ENCODE assay signal across 31 cellular contexts in genomic region chr3:145620002-145620401, GRCh38.
"Had no signal": no experiment of that assay in that cellular context is flagged by ENCODE, and none has a peak within 500 bp of the region (broad histone marks: within the 10 kb centered on the region; RNA-seq: fewer than 3 reads in every experiment).

No MANE protein-coding gene starts in this region.

- H3K9me3 ChIP-seq: adrenal gland, body of pancreas, breast epithelium had no signal

- H3K27ac ChIP-seq: adrenal gland, body of pancreas, breast epithelium, PC-9, RWPE1, VCaP had no signal

- H3K4me1 ChIP-seq: adrenal gland, body of pancreas, breast epithelium had no signal

- DNase-seq: activated B cell treated with CpG ODN at 0.5 μM for 24 hours; activated CD4-positive, alpha-beta memory T cell treated with anti-CD3 and anti-CD28 coated beads for 36 hours; activated CD4-positive, alpha-beta T cell treated with anti-CD3 and anti-CD28 coated beads for 4 hours; activated CD4-positive, alpha-beta T cell treated with anti-CD3 and anti-CD28 coated beads, Interleukin-2, amount 50 U/mL, for 1 hour; activated CD4-positive, CD25-positive, alpha-beta regulatory T cell treated with anti-CD3 and anti-CD28 coated beads, Interleukin-2, amount 50 U/mL, for 72 hours; activated CD8-positive, alpha-beta memory T cell treated with anti-CD3 and anti-CD28 coated beads for 24 hours; activated CD8-positive, alpha-beta memory T cell treated with anti-CD3 and anti-CD28 coated beads, Interleukin-2, amount 10 ng/mL, durations not matched to agents 7 days and 5 days; activated CD8-positive, alpha-beta memory T cell treated with anti-CD3 and anti-CD28 coated beads, Interleukin-2, amount 50 U/mL, for 48 hours; activated gamma-delta T cell; activated naive CD4-positive, alpha-beta T cell treated with Interleukin-2 at 50 U/mL for 16 hours; adrenal gland; body of pancreas; NCI-H1048; NCI-H1436 treated with DMSO at 0.1 percent for 48 hours; NCI-H1694 treated with DMSO at 0.1 percent for 48 hours; NCI-H2029; NCI-H345; NCI-H510A; NCI-H526; NCI-H748 treated with DMSO at 0.1 percent for 48 hours; NK-92 treated with Interleukin-12 subunit alpha and Interleukin-12 subunit beta, amount 100 ng/mL, for 24 hours; PC-9; SIG-M5; T-helper 1 cell; T-helper 2 cell; T-helper 9 cell had no signal

- H3K36me3 ChIP-seq: adrenal gland, breast epithelium had no signal

- ATAC-seq: activated CD8-positive, alpha-beta memory T cell treated with anti-CD3 and anti-CD28 coated beads, Interleukin-2, amount 10 ng/mL, durations not matched to agents 7 days and 5 days; body of pancreas; Right ventricle myocardium inferior; SK-N-SH treated with all-trans-retinoic acid at 6 μM for 48 hours had no signal

- H2AFZ ChIP-seq: PC-9 had no signal

- H3K4me3 ChIP-seq: adrenal gland, body of pancreas, breast epithelium, PC-9 had no signal

- H3K27me3 ChIP-seq: adrenal gland, body of pancreas, breast epithelium had no signal
